2 cellular contexts compared by ENCODE assay signal in genomic region chr11:57306941-57307598, GRCh38.
TF ChIP-seq lines count a peak whose summit lies in the region.

No MANE protein-coding gene starts in this region.

TF ChIP-seq in SK-N-SH, 30 proteins besides CTCF, POLR2A, EP300 and RAD21 (continued from another document):
- TF ChIP-seq REST (IDR thresholded peaks at IDR 0.05; ENCODE audit: low read depth, low read length) (no peak), IRF3 (IDR thresholded peaks at IDR 0.05; ENCODE audit: low read depth, low read length) (no peak), RCOR1 (IDR thresholded peaks at IDR 0.05; ENCODE audit: low read length) (no peak), YY1 (IDR thresholded peaks at IDR 0.05; ENCODE audit: low read depth) (no peak), MAX (IDR thresholded peaks at IDR 0.05; ENCODE audit: low read depth) (no peak), NRF1 (IDR thresholded peaks at IDR 0.05; ENCODE audit: low read depth, low read length) (no peak), SIN3A (IDR thresholded peaks at IDR 0.05; ENCODE audit: borderline replicate concordance, low read depth, low read length) (no peak)

TF ChIP-seq in SK-N-SH treated with all-trans-retinoic acid at 6 μM for 48 hours, 23 proteins besides CTCF, POLR2A, EP300 and RAD21 (continued from another document):
- TF ChIP-seq TSHZ2 (CRISPR knock-in tag; IDR thresholded peaks at IDR 0.05) = no peak
- TF ChIP-seq ISL1 (CRISPR knock-in tag; IDR thresholded peaks at IDR 0.05) = no peak
- TF ChIP-seq PPARA (CRISPR knock-in tag; IDR thresholded peaks at IDR 0.05; ENCODE audit: borderline replicate concordance) = no peak
- no peak for TF ChIP-seq BACH2 (CRISPR knock-in tag; IDR thresholded peaks at IDR 0.05; ENCODE audit: borderline replicate concordance)
- TF ChIP-seq ZNF565 (CRISPR knock-in tag; conservative IDR thresholded peaks at IDR 0.05; ENCODE audit: low read depth) = no peak
- no peak for TF ChIP-seq ZNF70 (CRISPR knock-in tag; IDR thresholded peaks at IDR 0.05)
- TF ChIP-seq POU6F1 (CRISPR knock-in tag; IDR thresholded peaks at IDR 0.05; ENCODE audit: borderline replicate concordance, low read depth) = no peak
- TF ChIP-seq RARB (CRISPR knock-in tag; IDR thresholded peaks at IDR 0.05) = no peak
TF ChIP-seq in SK-N-SH treated with all-trans-retinoic acid at 6 μM for 48 hours: peak in this region for 0.
